Comparison of ENCODE assay signal across 2 cellular contexts in the genomic region with DNA sequence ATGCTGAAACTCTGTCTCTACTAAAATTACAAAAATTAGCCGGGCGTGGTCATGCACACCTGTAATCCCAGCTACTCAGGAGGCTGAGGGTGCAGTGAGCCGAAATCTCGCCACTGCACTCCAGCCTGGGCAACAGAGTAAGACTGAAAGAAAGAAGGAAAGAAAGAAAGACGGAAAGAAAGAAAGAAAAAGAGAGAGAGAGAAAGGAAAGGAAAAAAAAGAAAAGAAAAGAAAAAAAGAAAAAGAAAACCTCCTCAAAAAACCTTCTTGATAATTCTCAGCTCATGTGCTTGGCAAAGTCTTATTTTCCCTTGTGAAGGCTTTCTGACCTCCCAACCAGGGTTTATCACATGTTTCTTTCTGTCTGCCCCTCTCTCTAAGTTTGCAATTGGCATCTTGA.
TF ChIP-seq lines count a peak whose summit lies in the region.

No MANE protein-coding gene starts in this region.

TF ChIP-seq in IMR-90, 13 proteins besides CTCF, POLR2A, EP300 and RAD21:
- no peak for TF ChIP-seq RFX5 (IDR thresholded peaks at IDR 0.05; ENCODE audit: low read depth, low read length)
- no peak for TF ChIP-seq NFE2L2 (IDR thresholded peaks at IDR 0.05; ENCODE audit: low read depth, low read length)
- TF ChIP-seq USF2 (IDR thresholded peaks at IDR 0.05; ENCODE audit: low read depth, low read length) = no peak
- TF ChIP-seq RCOR1 (IDR thresholded peaks at IDR 0.05; ENCODE audit: insufficient replicate concordance, low read length) = no peak
- no peak for TF ChIP-seq CEBPB (IDR thresholded peaks at IDR 0.05; ENCODE audit: low read depth, low read length)
- TF ChIP-seq SMC3 (IDR thresholded peaks at IDR 0.05; ENCODE audit: low read depth, low read length) = no peak
- TF ChIP-seq MXI1 (IDR thresholded peaks at IDR 0.05; ENCODE audit: borderline replicate concordance, low read depth, low read length) = no peak
- no peak for TF ChIP-seq BHLHE40 (IDR thresholded peaks at IDR 0.05; ENCODE audit: low read depth, low read length)
- no peak for TF ChIP-seq MAFK (IDR thresholded peaks at IDR 0.05; ENCODE audit: low read depth, low read length)
- TF ChIP-seq FOS (IDR thresholded peaks at IDR 0.05; ENCODE audit: low read depth, low read length) = no peak
- no peak for TF ChIP-seq CHD1 (IDR thresholded peaks at IDR 0.05; ENCODE audit: low read depth, low read length)
TF ChIP-seq in IMR-90: peak in this region for 0.

TF ChIP-seq in GM12878, 131 proteins besides CTCF, POLR2A, EP300 and RAD21:
- TF ChIP-seq SMARCA5 (IDR thresholded peaks at IDR 0.05) (no peak), YBX1 (IDR thresholded peaks at IDR 0.05) (no peak), SIX5 (IDR thresholded peaks at IDR 0.05; ENCODE audit: low read depth, low read length, severe bottlenecking) (no peak), SREBF1 (IDR thresholded peaks at IDR 0.05; ENCODE audit: low read length) (no peak)
